Comparison of ENCODE assay signal across 25 cellular contexts in genomic region chr3:163863146-163863545, GRCh38.
"Had no signal": no experiment of that assay in that cellular context is flagged by ENCODE, and none has a peak within 500 bp of the region (broad histone marks: within the 10 kb centered on the region; RNA-seq: fewer than 3 reads in every experiment).

No MANE protein-coding gene starts in this region.

- H3K27me3 ChIP-seq: adrenal gland, body of pancreas, SJSA1 had no signal

- H3K27ac ChIP-seq: adrenal gland, body of pancreas, SJSA1 had no signal

- DNase-seq: activated CD4-positive, alpha-beta T cell treated with anti-CD3 and anti-CD28 coated beads for 4 hours; activated CD8-positive, alpha-beta memory T cell treated with anti-CD3 and anti-CD28 coated beads, Interleukin-2, amount 50 U/mL, for 4 hours; activated CD8-positive, alpha-beta T cell treated with anti-CD3 and anti-CD28 coated beads for 36 hours; activated gamma-delta T cell treated with Interleukin-2 at 50 U/mL for 16 hours; activated naive CD4-positive, alpha-beta T cell treated with anti-CD3 and anti-CD28 coated beads, Interleukin-2, amount 50 U/mL, for 16 hours; activated naive CD8-positive, alpha-beta T cell treated with anti-CD3 and anti-CD28 coated beads, Interleukin-2, amount 10 ng/mL, durations not matched to agents 7 days and 5 days; activated T-cell treated with anti-CD3 and anti-CD28 coated beads, Interleukin-2, amount 50 U/mL, for 72 hours; adrenal gland; aorta; body of pancreas; NCI-H1048; NCI-H1417; NCI-H1930; NCI-H2171; NCI-H2227 treated with DMSO at 0.1 percent for 48 hours; NCI-H446 treated with DMSO at 0.1 percent for 48 hours; NCI-H524 treated with DMSO at 0.1 percent for 48 hours; NCI-H774; RPMI8226; SW 1271 had no signal

- H3K36me3 ChIP-seq: adrenal gland, SJSA1 had no signal

- H3K4me3 ChIP-seq: adrenal gland, body of pancreas, SJSA1 had no signal

- ATAC-seq: activated CD4-positive, CD25-positive, alpha-beta regulatory T cell treated with anti-CD3 and anti-CD28 coated beads, Interleukin-2, amount 50 U/mL, for 24 hours; activated CD8-positive, alpha-beta T cell treated with anti-CD3 and anti-CD28 coated beads for 36 hours; activated T-cell treated with anti-CD3 and anti-CD28 coated beads, Interleukin-2, amount 50 U/mL, for 72 hours; body of pancreas; Panc1; Right ventricle myocardium inferior; SK-N-SH treated with all-trans-retinoic acid at 6 μM for 48 hours had no signal
